In the genomic region with DNA sequence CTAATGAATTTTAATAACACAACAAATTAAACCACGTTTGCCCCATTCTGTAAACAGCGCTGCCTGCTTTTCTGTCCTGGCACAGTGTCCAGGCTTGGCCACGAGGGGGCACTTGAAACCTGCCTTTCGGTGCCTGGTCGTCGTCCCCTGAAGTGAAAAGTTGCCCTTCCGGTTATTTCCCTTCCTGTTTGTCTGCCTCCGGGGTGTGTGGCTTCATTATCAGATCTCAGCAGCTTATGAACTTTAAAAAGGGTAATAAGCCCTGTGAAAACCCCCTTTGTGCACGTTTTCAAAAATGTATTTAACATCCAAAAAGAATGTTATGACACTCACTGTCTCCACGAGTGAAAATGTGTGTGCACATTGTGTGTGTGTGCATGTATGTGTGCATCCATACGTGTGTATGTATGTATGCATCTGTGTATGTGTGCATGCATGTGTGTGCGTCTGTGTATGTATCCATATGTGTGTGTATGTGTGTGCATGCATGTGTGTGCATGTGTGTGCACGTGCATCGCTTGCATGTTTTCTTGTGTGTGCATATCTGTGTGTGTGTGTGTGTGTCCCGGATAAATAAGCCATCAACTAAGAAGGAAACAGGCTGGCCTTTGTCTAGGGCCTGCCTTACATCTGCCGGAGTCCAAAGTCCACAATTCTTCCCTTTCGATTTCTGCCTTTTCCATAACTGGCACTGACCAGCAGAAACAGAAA, we compare ENCODE assay signal across 8 cellular contexts.
A peak's percentile ranks its signal among the peaks of the same experiment; 100 is the strongest.
DNase-seq lines count a peak whose midpoint lies in the region; ATAC-seq lines count a peak whose summit lies in the region.

No MANE protein-coding gene starts in this region.

- POLR2A ChIA-PET in CD8-positive, alpha-beta memory T cell (lab: Charles Lee) = no interaction called here

- H3K27ac ChIP-seq in CD8-positive, alpha-beta memory T cell (ENCODE audit: low read depth, low read length) = no peak overlapping the region
- H3K27ac ChIP-seq in mucosa of rectum (ENCODE audit: low read depth in 2 of 2, low read length in 2 of 2) = peak overlapping the region; percentile 40 to 61

- H3K4me3 ChIP-seq in CD8-positive, alpha-beta memory T cell (ENCODE audit: low read length) = peak overlapping the region; percentile 27
- H3K4me3 ChIP-seq in mucosa of rectum (ENCODE audit: low read length in 2 of 2) = peak overlapping the region; percentile 44 to 56

- peaks cover 0 to 2% (median 0%) of the 10 kb centered on the region in 5 donors for H3K9me3 Mint-ChIP-seq in CD8-positive, alpha-beta memory T cell

- no peaks in the 10 kb centered on the region for H3K9me3 ChIP-seq in CD8-positive, alpha-beta memory T cell (ENCODE audit: low read length)
- no peaks in the 10 kb centered on the region for H3K9me3 ChIP-seq in mucosa of rectum (ENCODE audit: control insufficient read depth in 2 of 2, low read length in 2 of 2)

- H3K4me1 Mint-ChIP-seq in CD8-positive, alpha-beta memory T cell = peaks cover 14 to 26% (median 16%) of the 10 kb centered on the region in 3 donors

- CTCF ChIA-PET in CD8-positive, alpha-beta memory T cell (lab: Charles Lee) = interaction anchor here (1.2 kb wide), 1 partner anchor 9 kb away, joined by 3 read pairs; no protein-coding TSS in a partner anchor

- peak overlapping the region in 6 of 7 donors; percentile 56 to 84 (median 70) for H3K4me3 Mint-ChIP-seq in CD8-positive, alpha-beta memory T cell

- H3K27ac Mint-ChIP-seq in CD8-positive, alpha-beta memory T cell = peak overlapping the region in 7 of 8 donors; percentile 1 to 84 (median 47)

- no peaks in the 10 kb centered on the region for H3K36me3 Mint-ChIP-seq in CD8-positive, alpha-beta memory T cell

- H3K36me3 ChIP-seq in CD8-positive, alpha-beta memory T cell (ENCODE audit: insufficient read depth, low read length) = no peaks in the 10 kb centered on the region
- no peaks in the 10 kb centered on the region for H3K36me3 ChIP-seq in mucosa of rectum (ENCODE audit: control insufficient read depth in 2 of 2, insufficient read depth in 2 of 2, low read length in 2 of 2)

- DNase-seq in CD8-positive, alpha-beta memory T cell = peak; percentile 59 to 83 (median 73)
- DNase-seq in NOMO-1 treated with dmso at 0.1 percent for 144 hours (lab: John Stamatoyannopoulos, UW; ENCODE audit: unreplicated experiment) (peak; percentile 47), epidermal melanocyte (ENCODE audit: insufficient read length, low spot score) (peak; percentile 98)
- peak; percentile 47 for DNase-seq in activated CD8-positive, alpha-beta memory T cell treated with anti-CD3 and anti-CD28 coated beads, Interleukin-2, amount 50 U/mL, for 24 hours (ENCODE audit: extremely low read depth)
- DNase-seq in stimulated activated CD8-positive, alpha-beta memory T cell treated with anti-CD3 and anti-CD28 coated beads, Interleukin-4, amount 100 ng/mL, for 1 hour (ENCODE audit: low read depth in 2 of 2, low spot score in 1 of 2) = peak; percentile 54 to 63

- H3K9ac ChIP-seq in mucosa of rectum (ENCODE audit: low read depth in 1 of 2, low read length in 2 of 2) = peak overlapping the region in 1 of 2 donors; percentile 55

- peaks cover 0 to 6% of the 10 kb centered on the region in 2 donors for H3K27me3 Mint-ChIP-seq in CD8-positive, alpha-beta memory T cell

- peak; percentile 98 for ATAC-seq in GM19452 (IDR thresholded peaks at IDR 0.05; ENCODE audit: unreplicated experiment)
- ATAC-seq in HG03565 (IDR thresholded peaks at IDR 0.05; ENCODE audit: unreplicated experiment) = peak; percentile 98

- H3K4me1 ChIP-seq in CD8-positive, alpha-beta memory T cell (ENCODE audit: insufficient read depth, low read length) = peaks cover 6% of the 10 kb centered on the region
- H3K4me1 ChIP-seq in mucosa of rectum (ENCODE audit: control insufficient read depth in 2 of 2, insufficient read depth in 2 of 2, low read length in 2 of 2) = peaks cover 9 to 12% of the 10 kb centered on the region in 2 donors

- H3K27me3 ChIP-seq in CD8-positive, alpha-beta memory T cell (ENCODE audit: insufficient read depth, low read length, poor library complexity, severe bottlenecking) = no peaks in the 10 kb centered on the region
- H3K27me3 ChIP-seq in mucosa of rectum (ENCODE audit: control insufficient read depth in 2 of 2, insufficient read depth in 2 of 2, low read length in 2 of 2) = no peaks in the 10 kb centered on the region

Comparison
In these comparisons a context has a peak if more than half of its experiments do, and no peak if none do; other contexts are left out.
1. DNase-seq: peak in every context shown above with its lines; median percentile 98 in epidermal melanocyte; 73 in CD8-positive, alpha-beta memory T cell; 58 in stimulated activated CD8-positive, alpha-beta memory T cell treated with anti-CD3 and anti-CD28 coated beads, Interleukin-4, amount 100 ng/mL, for 1 hour; 47 in NOMO-1 treated with dmso at 0.1 percent for 144 hours; 47 in activated CD8-positive, alpha-beta memory T cell treated with anti-CD3 and anti-CD28 coated beads, Interleukin-2, amount 50 U/mL, for 24 hours.